In genomic region chr3:122923611-122924010, GRCh38 we compare ENCODE assay signal across 23 cellular contexts.
A peak's percentile ranks its signal among the peaks of the same experiment; 100 is the strongest.
DNase-seq lines count a peak whose midpoint lies in the region; ATAC-seq and TF ChIP-seq lines count a peak whose summit lies in the region.
"Had no signal": no experiment of that assay in that cellular context is flagged by ENCODE, and none has a peak within 500 bp of the region (broad histone marks: within the 10 kb centered on the region; RNA-seq: fewer than 3 reads in every experiment).

No MANE protein-coding gene starts in this region.

- no peak overlapping the region for H2AK5ac ChIP-seq in mesendoderm (ENCODE audit: low read length)

- H3K18ac ChIP-seq in mesendoderm (ENCODE audit: low read length), result no peak overlapping the region

- peaks cover 30 to 41% (median 37%) of the 10 kb centered on the region in 11 experiments for H3K27me3 ChIP-seq in BLaER1 treated with 17β-estradiol and CSF1 and Interleukin-3, amounts not matched to agents 10 nM and 100 nM
- H3K27me3 ChIP-seq in mesendoderm (ENCODE audit: insufficient read depth, low read length, poor library complexity), result peaks cover 4% of the 10 kb centered on the region
- H3K27me3 ChIP-seq: BE2C had no signal

- no peak overlapping the region for H3K27ac ChIP-seq in BLaER1 treated with 17β-estradiol and CSF1 and Interleukin-3, amounts not matched to agents 10 nM and 100 nM
- no peak overlapping the region for H3K27ac ChIP-seq in mesendoderm (ENCODE audit: low read depth, low read length)
- H3K27ac ChIP-seq: A549 had no signal

- no peak overlapping the region for H3K4ac ChIP-seq in mesendoderm (ENCODE audit: low read depth, low read length)

- no peaks in the 10 kb centered on the region for H3K79me1 ChIP-seq in mesendoderm (ENCODE audit: low read length)

- no peaks in the 10 kb centered on the region for H3K4me1 Mint-ChIP-seq in type B pancreatic cell (ENCODE audit: unreplicated experiment)
- H3K4me1 Mint-ChIP-seq: GM23338 had no signal

- no peaks in the 10 kb centered on the region for H3K36me3 ChIP-seq in BLaER1 treated with 17β-estradiol and CSF1 and Interleukin-3, amounts not matched to agents 10 nM and 100 nM
- no peaks in the 10 kb centered on the region for H3K36me3 ChIP-seq in mesendoderm (ENCODE audit: control insufficient read depth, insufficient read depth, low read length)
- H3K36me3 ChIP-seq: BE2C had no signal

- DNase-seq in NCI-H2171 treated with DMSO at 0.1 percent for 48 hours (lab: John Stamatoyannopoulos, UW) (peak; percentile 25), NCI-H2171 (lab: John Stamatoyannopoulos, UW) (no peak), mesendoderm (no peak), sciatic nerve (ENCODE audit: low spot score) (peak; percentile 6), type B pancreatic cell (ENCODE audit: extremely low spot score, unreplicated experiment) (no peak), NCI-H226 (no peak)
- no peak for DNase-seq in effector CD4-positive, alpha-beta T cell
- DNase-seq: 8988T; ACHN; AML-193; BE2C; C1 segment of cervical spinal cord; Calu3; CD4-positive, alpha-beta memory T cell; COR-L47; DMS53; DMS79 treated with DMSO at 0.1 percent for 48 hours; GF-D8; H9 had no signal

- H3K4me3 Mint-ChIP-seq in type B pancreatic cell, result no peak overlapping the region
- H3K4me3 Mint-ChIP-seq: CD4-positive, alpha-beta memory T cell; GM23338; H9 had no signal

- no peak for ATAC-seq in sciatic nerve
- ATAC-seq: A549, GM23338, HCT116 had no signal

- H3K36me3 Mint-ChIP-seq in type B pancreatic cell, result no peaks in the 10 kb centered on the region
- H3K36me3 Mint-ChIP-seq: CD4-positive, alpha-beta memory T cell had no signal

- peaks cover 0 to 20% (median 9%) of the 10 kb centered on the region in 10 experiments; a peak in 13 of 20 replicates for H3K4me1 ChIP-seq in BLaER1 treated with 17β-estradiol and CSF1 and Interleukin-3, amounts not matched to agents 10 nM and 100 nM
- no peaks in the 10 kb centered on the region for H3K4me1 ChIP-seq in mesendoderm (ENCODE audit: control insufficient read depth, low read depth, low read length)
- H3K4me1 ChIP-seq: A549 had no signal

- no peak overlapping the region for H3K56ac ChIP-seq in mesendoderm (ENCODE audit: low read length)

- peak overlapping the region in 6 of 11 experiments; percentile 11 to 36 (median 27); a peak in 6 of 22 replicates for H3K4me2 ChIP-seq in BLaER1 treated with 17β-estradiol and CSF1 and Interleukin-3, amounts not matched to agents 10 nM and 100 nM
- H3K4me2 ChIP-seq in mesendoderm (ENCODE audit: low read length), result no peak overlapping the region
- H3K4me2 ChIP-seq: A549, GM23338 had no signal

- peak overlapping the region; percentile 45 for H3K23ac ChIP-seq in mesendoderm (ENCODE audit: low read length)

- no peak overlapping the region for H4K8ac ChIP-seq in mesendoderm (ENCODE audit: low read depth, low read length)

- H2BK15ac ChIP-seq in mesendoderm (replicated peaks; ENCODE audit: low read depth), result no peak overlapping the region

- H4K20me1 ChIP-seq in BLaER1 treated with 17β-estradiol and CSF1 and Interleukin-3, amounts not matched to agents 10 nM and 100 nM, result peaks cover 0 to 18% (median 0%) of the 10 kb centered on the region in 11 experiments; a peak in 2 of 22 replicates

- no peak overlapping the region for H2BK120ac ChIP-seq in mesendoderm (ENCODE audit: low read depth, low read length)

- peaks cover 0 to 11% (median 7%) of the 10 kb centered on the region in 11 experiments; a peak in 7 of 22 replicates for H3K9me3 ChIP-seq in BLaER1 treated with 17β-estradiol and CSF1 and Interleukin-3, amounts not matched to agents 10 nM and 100 nM (replicated peaks in 1 of 11)
- H3K9me3 ChIP-seq: A549, BE2C had no signal

- H4K5ac ChIP-seq in mesendoderm (ENCODE audit: low read length), result no peak overlapping the region

- no peaks in the 10 kb centered on the region for H3K79me2 ChIP-seq in mesendoderm (ENCODE audit: control insufficient read depth, insufficient read depth, low read length)

- no peaks in the 10 kb centered on the region for H3K9me3 Mint-ChIP-seq in type B pancreatic cell
- H3K9me3 Mint-ChIP-seq: CD4-positive, alpha-beta memory T cell; GM23338; H9 had no signal

- no peak overlapping the region for H3K9ac ChIP-seq in BLaER1 treated with 17β-estradiol and CSF1 and Interleukin-3, amounts not matched to agents 10 nM and 100 nM
- no peak overlapping the region for H3K9ac ChIP-seq in mesendoderm (ENCODE audit: low read length)

- no peak overlapping the region for H3K4me3 ChIP-seq in BLaER1 treated with 17β-estradiol and CSF1 and Interleukin-3, amounts not matched to agents 10 nM and 100 nM
- no peak overlapping the region for H3K4me3 ChIP-seq in mesendoderm (ENCODE audit: low read length)
- H3K4me3 ChIP-seq: A549, GM23338 had no signal

- peaks cover 31% of the 10 kb centered on the region for H3K27me3 Mint-ChIP-seq in type B pancreatic cell

- no peak for TF ChIP-seq CTCF in type B pancreatic cell (conservative IDR thresholded peaks at IDR 0.05)

- H3K27ac Mint-ChIP-seq in type B pancreatic cell, result no peak overlapping the region
- H3K27ac Mint-ChIP-seq: CD4-positive, alpha-beta memory T cell; GM23338; H9 had no signal

- no CpG with 5 or more reads among the region's 6 CpGs for whole genome bisulfite sequencing in mesendoderm (ENCODE audit: extremely low coverage, insufficient coverage, low lambda C conversion rate)

- H2BK5ac ChIP-seq in mesendoderm (ENCODE audit: low read length), result no peak overlapping the region

- intact Hi-C loops in sciatic nerve (cut with DNase I), result no loop called here

Comparison
In these comparisons a context has a peak if more than half of its experiments do, and no peak if none do; other contexts are left out.
1. DNase-seq: peak in NCI-H2171 treated with DMSO at 0.1 percent for 48 hours (single experiment) and sciatic nerve (single experiment); none in NCI-H2171 (single experiment), mesendoderm (single experiment), effector CD4-positive, alpha-beta T cell (single experiment), type B pancreatic cell (single experiment) and NCI-H226 (single experiment).